1 cellular context compared by ENCODE assay signal in genomic region chrX:52934704-52935468, GRCh38.
TF ChIP-seq lines count a peak whose summit lies in the region.

No MANE protein-coding gene starts in this region.

TF ChIP-seq in HepG2, 621 proteins besides CTCF, POLR2A, EP300 and RAD21 (continued from another document and continues in another):
- TF ChIP-seq NFE2L1 (CRISPR knock-in tag; IDR thresholded peaks at IDR 0.05; ENCODE audit: borderline replicate concordance) (no peak), ARHGAP35 (CRISPR knock-in tag; IDR thresholded peaks at IDR 0.05; ENCODE audit: borderline replicate concordance) (no peak), PTBP1 (IDR thresholded peaks at IDR 0.05; ENCODE audit: low read depth, low read length, poor library complexity, severe bottlenecking) (no peak), ZNF337 (CRISPR knock-in tag; IDR thresholded peaks at IDR 0.05; ENCODE audit: borderline replicate concordance, low read depth) (no peak), SIN3B (IDR thresholded peaks at IDR 0.05; ENCODE audit: low read length) (peak; percentile 77), ZSCAN31 (CRISPR knock-in tag; IDR thresholded peaks at IDR 0.05; ENCODE audit: low read depth) (peak; percentile 47; the same call in 1 of the 2 replicates), SRSF1 (optimal IDR thresholded peaks at IDR 0.05; ENCODE audit: low read depth, low read length) (peak; percentile 28), ZNF333 (CRISPR knock-in tag; IDR thresholded peaks at IDR 0.05; ENCODE audit: borderline replicate concordance) (no peak), LCORL (IDR thresholded peaks at IDR 0.05) (no peak), LCORL (CRISPR knock-in tag; IDR thresholded peaks at IDR 0.05) (no peak), ZBTB40 (IDR thresholded peaks at IDR 0.05) (no peak), ZBTB40 (CRISPR knock-in tag; IDR thresholded peaks at IDR 0.05) (peak; percentile 50; the same call in 1 of the 2 replicates), ZFY (CRISPR knock-in tag; IDR thresholded peaks at IDR 0.05) (peak; percentile 64; the same call in 1 of the 2 replicates), HMGXB3 (CRISPR knock-in tag; IDR thresholded peaks at IDR 0.05; ENCODE audit: borderline replicate concordance) (no peak), ZNF543 (CRISPR knock-in tag; IDR thresholded peaks at IDR 0.05) (no peak), SNRNP70 (IDR thresholded peaks at IDR 0.05; ENCODE audit: low read depth, low read length) (no peak), ZNF660 (CRISPR knock-in tag; IDR thresholded peaks at IDR 0.05; ENCODE audit: borderline replicate concordance, low read depth) (no peak), ZNF614 (CRISPR knock-in tag; IDR thresholded peaks at IDR 0.05; ENCODE audit: borderline replicate concordance) (no peak), ZNF687 (CRISPR knock-in tag; IDR thresholded peaks at IDR 0.05) (peak; percentile 72), SIX1 (CRISPR knock-in tag; IDR thresholded peaks at IDR 0.05; ENCODE audit: borderline replicate concordance) (no peak), ZNF296 (CRISPR knock-in tag; conservative IDR thresholded peaks at IDR 0.05) (no peak), JUND (CRISPR knock-in tag; IDR thresholded peaks at IDR 0.05) (no peak), GATA4 (IDR thresholded peaks at IDR 0.05; ENCODE audit: borderline replicate concordance, low read depth) (0 out of 2 replicates have a peak, but pooled peaks have one; percentile 19), ZNF772 (CRISPR knock-in tag; IDR thresholded peaks at IDR 0.05) (no peak), GTF3A (CRISPR knock-in tag; conservative IDR thresholded peaks at IDR 0.05) (no peak), SPEN (CRISPR knock-in tag; IDR thresholded peaks at IDR 0.05; ENCODE audit: low read depth) (peak; percentile 59; the same call in 1 of the 2 replicates), ZBTB34 (CRISPR knock-in tag; IDR thresholded peaks at IDR 0.05) (no peak), PBX3 (CRISPR knock-in tag; IDR thresholded peaks at IDR 0.05; ENCODE audit: borderline replicate concordance) (no peak), NFIC (IDR thresholded peaks at IDR 0.05; ENCODE audit: low read length) (0 out of 2 replicates have a peak, but pooled peaks have one; percentile 23), ZNF292 (CRISPR knock-in tag; IDR thresholded peaks at IDR 0.05; ENCODE audit: borderline replicate concordance, low read depth) (0 out of 2 replicates have a peak, but pooled peaks have one; percentile 25), SP5 (CRISPR knock-in tag; IDR thresholded peaks at IDR 0.05; ENCODE audit: borderline replicate concordance, low read depth) (no peak; the same call in 1 of the 2 replicates), ZNF83 (CRISPR knock-in tag; IDR thresholded peaks at IDR 0.05; ENCODE audit: borderline replicate concordance) (no peak), ZBTB42 (CRISPR knock-in tag; IDR thresholded peaks at IDR 0.05) (no peak), NR2F2 (IDR thresholded peaks at IDR 0.05; ENCODE audit: borderline replicate concordance, low read depth) (no peak), HOMEZ (CRISPR knock-in tag; IDR thresholded peaks at IDR 0.05; ENCODE audit: low read depth) (peak; percentile 59; the same call in 1 of the 2 replicates), TEF (CRISPR knock-in tag; IDR thresholded peaks at IDR 0.05) (no peak), CBX1 (IDR thresholded peaks at IDR 0.05; ENCODE audit: low read depth) (no peak), ZSCAN12 (CRISPR knock-in tag; IDR thresholded peaks at IDR 0.05) (no peak), ZBTB3 (CRISPR knock-in tag; IDR thresholded peaks at IDR 0.05; ENCODE audit: borderline replicate concordance, low read depth) (0 out of 2 replicates have a peak, but pooled peaks have one; percentile 59)
